25 cellular contexts compared by ENCODE assay signal in genomic region chr1:176033474-176033873, GRCh38.
DNase-seq lines count a peak whose midpoint lies in the region; ATAC-seq, FAIRE-seq and TF ChIP-seq lines count a peak whose summit lies in the region.
"Had no signal": no experiment of that assay in that cellular context is flagged by ENCODE, and none has a peak within 500 bp of the region (broad histone marks: within the 10 kb centered on the region; RNA-seq: fewer than 3 reads in every experiment).

No MANE protein-coding gene starts in this region.

- H3K4me1 ChIP-seq in ACC112 (ENCODE audit: control insufficient read depth, insufficient read depth, low read length, unreplicated experiment) (peaks cover 28% of the 10 kb centered on the region), keratinocyte (ENCODE audit: control insufficient read depth, extremely low read depth, insufficient read depth, low read length) (peaks cover 21% of the 10 kb centered on the region), endodermal cell (ENCODE audit: control insufficient read depth, insufficient read depth, low read length) (no peaks in the 10 kb centered on the region)
- H3K4me1 ChIP-seq: suprapubic skin had no signal

- no peak overlapping the region for H3K27ac Mint-ChIP-seq in endodermal cell
- H3K27ac Mint-ChIP-seq: activated CD8-positive, alpha-beta T cell treated with anti-CD3 and anti-CD28 coated beads, Interleukin-2, amount 10 ng/mL, durations not matched to agents 7 days and 5 days; CD4-positive, CD25-positive, alpha-beta regulatory T cell had no signal

- no peak overlapping the region for H2AFZ ChIP-seq in ACC112 (ENCODE audit: low read length, unreplicated experiment)
- no peak overlapping the region for H2AFZ ChIP-seq in keratinocyte (ENCODE audit: control insufficient read depth, low read length)
- H2AFZ ChIP-seq: hepatocyte had no signal

- peak overlapping the region; percentile 20 for H3K27ac ChIP-seq in ACC112 (ENCODE audit: low read depth, low read length)
- H3K27ac ChIP-seq in keratinocyte (ENCODE audit: control insufficient read depth, insufficient read depth, low read length): peak overlapping the region; percentile 64
- H3K27ac ChIP-seq in endodermal cell (ENCODE audit: low read depth, low read length): no peak overlapping the region
- H3K27ac ChIP-seq: right atrium auricular region, suprapubic skin, vagina had no signal

- H3K4me3 ChIP-seq in ACC112 (ENCODE audit: low read depth, low read length): 0 out of 2 replicates have a peak overlapping the region, but pooled peaks have one; percentile 12
- no peak overlapping the region for H3K4me3 ChIP-seq in cardiac fibroblast (replicated peaks in 1 of 2; ENCODE audit: low read depth in 2 of 2, low read length in 2 of 2)
- H3K4me3 ChIP-seq in keratinocyte (ENCODE audit: control insufficient read depth in 2 of 3, extremely low read depth in 1 of 3, insufficient read depth in 2 of 3, low read depth in 1 of 3, low read length in 3 of 3): peak overlapping the region in 1 of 3 experiments; percentile 45
- no peak overlapping the region for H3K4me3 ChIP-seq in endodermal cell (ENCODE audit: low read length)
- H3K4me3 ChIP-seq: hepatocyte, lung, right atrium auricular region, suprapubic skin, vagina had no signal

- H3K27me3 ChIP-seq in ACC112 (ENCODE audit: insufficient read depth, low read length) (no peaks in the 10 kb centered on the region), keratinocyte (ENCODE audit: control insufficient read depth, extremely low read depth, insufficient read depth, low read length) (no peaks in the 10 kb centered on the region), endodermal cell (ENCODE audit: control insufficient read depth, insufficient read depth, low read length, poor library complexity, severe bottlenecking) (no peaks in the 10 kb centered on the region)
- H3K27me3 ChIP-seq: hepatocyte, right atrium auricular region, suprapubic skin, vagina had no signal

- H3K4me1 Mint-ChIP-seq in endodermal cell: peaks cover 7% of the 10 kb centered on the region

- no peak for FAIRE-seq in keratinocyte (lab: Jason Lieb, UNC)
- FAIRE-seq: H54 had no signal

- H3K79me2 ChIP-seq in ACC112 (ENCODE audit: control insufficient read depth, insufficient read depth, low read length, unreplicated experiment) (no peaks in the 10 kb centered on the region), keratinocyte (ENCODE audit: control insufficient read depth, insufficient read depth, low read length) (no peaks in the 10 kb centered on the region)
- H3K79me2 ChIP-seq: hepatocyte had no signal

- no peaks in the 10 kb centered on the region for H3K9me3 Mint-ChIP-seq in endodermal cell
- H3K9me3 Mint-ChIP-seq: activated T-cell treated with anti-CD3 and anti-CD28 coated beads, Interleukin-2, amount 50 U/mL, for 4 hours; CD4-positive, CD25-positive, alpha-beta regulatory T cell had no signal

- no peaks in the 10 kb centered on the region for H3K9me1 ChIP-seq in keratinocyte (ENCODE audit: control insufficient read depth, extremely low read depth, insufficient read depth, low read length)

- H3K36me3 Mint-ChIP-seq in endodermal cell (ENCODE audit: low read depth): peaks cover 23% of the 10 kb centered on the region

- TF ChIP-seq CTCF in cardiac fibroblast (IDR thresholded peaks at IDR 0.05; ENCODE audit: low read depth, low read length) (no peak), keratinocyte (optimal IDR thresholded peaks at IDR 0.05 in 1 of 3, IDR thresholded peaks at IDR 0.05 in 1 of 3, conservative IDR thresholded peaks at IDR 0.05 in 1 of 3; ENCODE audit: extremely low read depth in 1 of 3, insufficient read depth in 2 of 3, low read length in 3 of 3) (no peak), endodermal cell (conservative IDR thresholded peaks at IDR 0.05) (no peak)

- H3K36me3 ChIP-seq in ACC112 (ENCODE audit: insufficient read depth, low read length) (peaks cover 10% of the 10 kb centered on the region), keratinocyte (ENCODE audit: control insufficient read depth in 2 of 2, extremely low read depth in 1 of 2, insufficient read depth in 2 of 2, low read length in 2 of 2) (peaks cover 0 to 2% of the 10 kb centered on the region in 2 experiments), endodermal cell (ENCODE audit: control insufficient read depth, insufficient read depth, low read length) (peaks cover 28% of the 10 kb centered on the region)

- peak overlapping the region; percentile 60 for H3K4me2 ChIP-seq in keratinocyte (ENCODE audit: control insufficient read depth, extremely low read depth, insufficient read depth, low read depth, low read length)
- H3K4me2 ChIP-seq: hepatocyte had no signal

- H3K9ac ChIP-seq in keratinocyte (ENCODE audit: control insufficient read depth, extremely low read depth, insufficient read depth, low read length): no peak overlapping the region
- no peak overlapping the region for H3K9ac ChIP-seq in endodermal cell (ENCODE audit: extremely low read depth, low read length, poor library complexity, severe bottlenecking)

- no peak for ATAC-seq in HG03571 (IDR thresholded peaks at IDR 0.05; ENCODE audit: unreplicated experiment)
- ATAC-seq: activated CD8-positive, alpha-beta T cell treated with anti-CD3 and anti-CD28 coated beads, Interleukin-2, amount 10 ng/mL, durations not matched to agents 7 days and 5 days; activated T-cell treated with anti-CD3 and anti-CD28 coated beads, Interleukin-2, amount 50 U/mL, for 4 hours had no signal

- H3K9me3 ChIP-seq in keratinocyte (ENCODE audit: control insufficient read depth, low read depth, low read length) (no peaks in the 10 kb centered on the region), endodermal cell (ENCODE audit: control insufficient read depth, low read length) (no peaks in the 10 kb centered on the region)
- H3K9me3 ChIP-seq: right atrium auricular region, suprapubic skin, vagina had no signal

- dilution Hi-C loops in keratinocyte (cut with MboI; ENCODE audit: extremely low pct_ligation_motif_present, low sequenced_read_pairs): no loop called here

- TF ChIP-seq POLR2A in erythroblast (IDR thresholded peaks at IDR 0.05; ENCODE audit: low read length): no peak

- H4K20me1 ChIP-seq in keratinocyte (ENCODE audit: control insufficient read depth, extremely low read depth, insufficient read depth, low read length): no peaks in the 10 kb centered on the region

- no peak overlapping the region for H3K4me3 Mint-ChIP-seq in endodermal cell
- H3K4me3 Mint-ChIP-seq: activated CD8-positive, alpha-beta T cell treated with anti-CD3 and anti-CD28 coated beads, Interleukin-2, amount 10 ng/mL, durations not matched to agents 7 days and 5 days; activated T-cell treated with anti-CD3 and anti-CD28 coated beads, Interleukin-2, amount 50 U/mL, for 4 hours; CD4-positive, CD25-positive, alpha-beta regulatory T cell had no signal

- H3K27me3 Mint-ChIP-seq in endodermal cell (ENCODE audit: insufficient read depth): no peaks in the 10 kb centered on the region
- H3K27me3 Mint-ChIP-seq: CD4-positive, CD25-positive, alpha-beta regulatory T cell had no signal

- WGBS in endodermal cell (ENCODE audit: insufficient coverage in 1 of 2, insufficient read length in 1 of 2), 2 experiments: no CpG with 5 or more reads among the region's 1 CpG

- DNase-seq in HS-5 (ENCODE audit: low read depth) (peak; percentile 34), cardiac fibroblast (ENCODE audit: low read depth in 2 of 2) (peak; percentile 7 to 48), keratinocyte (ENCODE audit: low read depth, low spot score) (no peak), NCI-H2171 (lab: John Stamatoyannopoulos, UW) (no peak), erythroblast (lab: John Stamatoyannopoulos, UW) (no peak), endodermal cell (no peak)
- DNase-seq: activated CD4-positive, CD25-positive, alpha-beta regulatory T cell; activated CD8-positive, alpha-beta T cell treated with anti-CD3 and anti-CD28 coated beads, Interleukin-2, amount 10 ng/mL, durations not matched to agents 7 days and 5 days; activated naive CD4-positive, alpha-beta T cell treated with Interleukin-2 at 50 U/mL for 16 hours; activated T-cell treated with anti-CD3 and anti-CD28 coated beads, Interleukin-2, amount 50 U/mL, for 4 hours; CD4-positive, CD25-positive, alpha-beta regulatory T cell; cerebellar nuclear complex; DMS153; effector CD8-positive, alpha-beta T cell; Karpas-422; NCI-H2029 treated with DMSO at 0.1 percent for 48 hours; occipital lobe had no signal

Comparison
In these comparisons a context has a peak if more than half of its experiments do, and no peak if none do; other contexts are left out.
1. DNase-seq: peak in HS-5 (single experiment) and cardiac fibroblast (2 of 2); none in keratinocyte (single experiment), NCI-H2171 (single experiment), erythroblast (0 of 2) and endodermal cell (single experiment).